ENCODE assay signal across 24 cellular contexts in genomic region chr22:31099841-31100761, GRCh38. TPM values are rescaled to one million over a fixed set of nuclear protein-coding genes. Genes with fewer than 3 reads are reported as not detected.
DNase-seq lines count a peak whose midpoint lies in the region; ATAC-seq and TF ChIP-seq lines count a peak whose summit lies in the region.
"Had no signal": no experiment of that assay in that cellular context is flagged by ENCODE, and none has a peak within 500 bp of the region (broad histone marks: within the 10 kb centered on the region; RNA-seq: fewer than 3 reads in every experiment).

No MANE protein-coding gene starts in this region.

- H3K9ac ChIP-seq in rectal smooth muscle tissue (ENCODE audit: low read length): no peak overlapping the region

- peaks cover 0 to 37% of the 10 kb centered on the region in 2 donors for H3K4me1 ChIP-seq in right atrium auricular region
- H3K4me1 ChIP-seq in esophagus muscularis mucosa: peaks cover 75 to 100% (median 100%) of the 10 kb centered on the region in 4 donors
- peaks cover 72% of the 10 kb centered on the region for H3K4me1 ChIP-seq in rectal smooth muscle tissue (ENCODE audit: control insufficient read depth, insufficient read depth, low read length)
- peaks cover 4 to 10% of the 10 kb centered on the region in 2 donors for H3K4me1 ChIP-seq in uterus
- H3K4me1 ChIP-seq in effector memory CD4-positive, alpha-beta T cell (ENCODE audit: control insufficient read depth, insufficient read depth, low read length, poor library complexity, severe bottlenecking): no peaks in the 10 kb centered on the region
- H3K4me1 ChIP-seq: BE2C, colonic mucosa had no signal

- H3K27me3 ChIP-seq in right atrium auricular region: no peaks in the 10 kb centered on the region
- H3K27me3 ChIP-seq in esophagus muscularis mucosa: no peaks in the 10 kb centered on the region
- no peaks in the 10 kb centered on the region for H3K27me3 ChIP-seq in rectal smooth muscle tissue (ENCODE audit: control insufficient read depth, insufficient read depth, low read length)
- H3K27me3 ChIP-seq in uterus: no peaks in the 10 kb centered on the region
- H3K27me3 ChIP-seq in effector memory CD4-positive, alpha-beta T cell (replicated peaks; ENCODE audit: control insufficient read depth, insufficient read depth, low read length, poor library complexity, severe bottlenecking): no peaks in the 10 kb centered on the region
- H3K27me3 ChIP-seq: BE2C, colonic mucosa, upper lobe of left lung had no signal

- ATAC-seq in left cardiac atrium (no peak), HG02970 (IDR thresholded peaks at IDR 0.05; ENCODE audit: low FRiP score, unreplicated experiment) (no peak)
- ATAC-seq: A549; activated T-cell treated with anti-CD3 and anti-CD28 coated beads, Interleukin-2, amount 50 U/mL, for 72 hours had no signal

- H3K27ac ChIP-seq in right atrium auricular region: peak overlapping the region; percentile 28 to 34
- H3K27ac ChIP-seq in esophagus muscularis mucosa (replicated peaks in 1 of 4): peak overlapping the region; percentile 98 to 99 (median 99)
- peak overlapping the region; percentile 100 for H3K27ac ChIP-seq in rectal smooth muscle tissue (ENCODE audit: low read depth, low read length)
- peak overlapping the region; percentile 96 to 100 for H3K27ac ChIP-seq in uterus
- no peak overlapping the region for H3K27ac ChIP-seq in effector memory CD4-positive, alpha-beta T cell (ENCODE audit: insufficient read depth, low read length, poor library complexity, severe bottlenecking)
- H3K27ac ChIP-seq: A549 had no signal

- 87% methylated on average over 25 of the region's 34 CpGs for WGBS in esophagus muscularis mucosa

- no peaks in the 10 kb centered on the region for H3K9me3 ChIP-seq in right atrium auricular region
- no peaks in the 10 kb centered on the region for H3K9me3 ChIP-seq in esophagus muscularis mucosa
- no peaks in the 10 kb centered on the region for H3K9me3 ChIP-seq in uterus
- H3K9me3 ChIP-seq in effector memory CD4-positive, alpha-beta T cell (ENCODE audit: control insufficient read depth, low read length): no peaks in the 10 kb centered on the region
- H3K9me3 ChIP-seq: A549, BE2C, colonic mucosa, upper lobe of left lung had no signal

- TF ChIP-seq CTCF in right atrium auricular region (IDR thresholded peaks at IDR 0.05): no peak
- TF ChIP-seq CTCF in esophagus muscularis mucosa (IDR thresholded peaks at IDR 0.05): no peak
- TF ChIP-seq CTCF in uterus (IDR thresholded peaks at IDR 0.05): no peak

- no peak for DNase-seq in right atrium auricular region (ENCODE audit: low spot score)
- DNase-seq in left cardiac atrium: no peak
- DNase-seq in esophagus muscularis mucosa (ENCODE audit: extremely low spot score): no peak
- DNase-seq in uterus: peak in 1 of 2 donors; percentile 44
- DNase-seq in effector memory CD4-positive, alpha-beta T cell: no peak
- no peak for DNase-seq in OCI-M2 (lab: John Stamatoyannopoulos, UW; ENCODE audit: unreplicated experiment)
- DNase-seq: activated CD4-positive, alpha-beta T cell treated with anti-CD3 and anti-CD28 coated beads, Interleukin-2, amount 10 ng/mL, durations not matched to agents 7 days and 5 days; activated naive CD4-positive, alpha-beta T cell treated with Interleukin-2 at 50 U/mL for 16 hours; activated T-cell treated with anti-CD3 and anti-CD28 coated beads, Interleukin-2, amount 50 U/mL, for 72 hours; BE2C; DMS79 treated with DMSO at 0.1 percent for 48 hours; H7; head of caudate nucleus; NCI-H1694 treated with DMSO at 0.1 percent for 48 hours; NCI-H526; occipital lobe; stimulated activated CD4-positive, alpha-beta T cell treated with anti-CD3 and anti-CD28 coated beads, Interleukin-4, amount 100 ng/mL, for 4 hours; stimulated activated naive CD4-positive, alpha-beta T cell treated with Interleukin-2 at 50 U/mL for 16 hours; upper lobe of left lung had no signal

- H3K4me3 ChIP-seq in right atrium auricular region (no peak overlapping the region), esophagus muscularis mucosa (peak overlapping the region in 1 of 4 donors; percentile 4), rectal smooth muscle tissue (ENCODE audit: low read length) (no peak overlapping the region), uterus (no peak overlapping the region)
- H3K4me3 ChIP-seq in effector memory CD4-positive, alpha-beta T cell (ENCODE audit: insufficient read depth, low read depth, low read length, poor library complexity, severe bottlenecking): no peak overlapping the region
- H3K4me3 ChIP-seq: A549, colonic mucosa, upper lobe of left lung had no signal

- no peak for TF ChIP-seq POLR2A in esophagus muscularis mucosa (IDR thresholded peaks at IDR 0.05; ENCODE audit: low read depth)
- no peak for TF ChIP-seq POLR2A in uterus (IDR thresholded peaks at IDR 0.05)

- intact Hi-C loops in left cardiac atrium (cut with DNase I): no loop called here
- intact Hi-C loops in esophagus muscularis mucosa (cut with DNase I): no loop called here
- intact Hi-C loops in uterus (cut with DNase I; ENCODE audit: low total_unique reads): no loop called here

- no peak for TF ChIP-seq EP300 in esophagus muscularis mucosa (IDR thresholded peaks at IDR 0.05)

- peaks cover 79% of the 10 kb centered on the region for H3K36me3 ChIP-seq in right atrium auricular region
- peaks cover 50 to 98% (median 84%) of the 10 kb centered on the region in 4 donors for H3K36me3 ChIP-seq in esophagus muscularis mucosa
- peaks cover 42% of the 10 kb centered on the region for H3K36me3 ChIP-seq in rectal smooth muscle tissue (ENCODE audit: control insufficient read depth, insufficient read depth, low read length)
- H3K36me3 ChIP-seq in uterus: no peaks in the 10 kb centered on the region
- no peaks in the 10 kb centered on the region for H3K36me3 ChIP-seq in effector memory CD4-positive, alpha-beta T cell (ENCODE audit: control insufficient read depth, insufficient read depth, low read length)
- H3K36me3 ChIP-seq: BE2C had no signal

RNA-seq across cellular contexts. Expression of gene SELENOM, which starts 7.3 kb away (rescaled TPM):
- 100 to 1,000 TPM; 133 to 358 TPM for total RNA-seq in right atrium auricular region
- 100 to 1,000 TPM; 118 to 145 TPM for total RNA-seq in left cardiac atrium
- total RNA-seq in esophagus muscularis mucosa: 1,000 to 10,000 TPM; 1,118 to 1,733 (median 1,416) TPM
- total RNA-seq in uterus: 1,000 to 10,000 TPM in 2 of 4 donors, 100 to 1,000 TPM in 1, 10 to 100 TPM in 1; 91.7 to 2,170 (median 948) TPM

RNA-seq across cellular contexts. Expression of gene SMTN, which starts 19.0 kb away (rescaled TPM):
- total RNA-seq in right atrium auricular region (100 to 1,000 TPM in 1 of 2 donors, 10 to 100 TPM in 1; 81.4 to 183 TPM), left cardiac atrium (100 to 1,000 TPM; 142 to 150 TPM), esophagus muscularis mucosa (1,000 to 10,000 TPM; 1,154 to 1,495 (median 1,416) TPM), uterus (100 to 1,000 TPM; 182 to 647 (median 274) TPM)

RNA-seq across cellular contexts. Expression of gene INPP5J, which starts 22.7 kb away (rescaled TPM):
- total RNA-seq in right atrium auricular region (10 to 100 TPM; 17.6 to 26.3 TPM), left cardiac atrium (10 to 100 TPM; 13.3 to 26.4 TPM), esophagus muscularis mucosa (1 to 10 TPM; 1.3 to 2.1 (median 1.8) TPM), uterus (1 to 10 TPM in 3 of 4 donors, under 1 TPM in 1; 0.59 to 7.9 (median 3.0) TPM)
- total RNA-seq: activated CD4-positive, alpha-beta T cell treated with anti-CD3 and anti-CD28 coated beads, Interleukin-2, amount 10 ng/mL, durations not matched to agents 7 days and 5 days; T-helper 2 cell treated with Interferon-gamma antibody and Interleukin-4, amounts not matched to agents 100 ng/mL and 5 ng/mL, for 36 hours had no signal

RNA-seq across cellular contexts. Expression of gene PLA2G3, which starts 40.2 kb away (rescaled TPM):
- total RNA-seq in right atrium auricular region (not detected), left cardiac atrium (not detected), esophagus muscularis mucosa (not detected), uterus (not detected)
- total RNA-seq: activated CD4-positive, alpha-beta T cell treated with anti-CD3 and anti-CD28 coated beads, Interleukin-2, amount 10 ng/mL, durations not matched to agents 7 days and 5 days; activated T-cell treated with anti-CD3 and anti-CD28 coated beads, Interleukin-2, amount 50 U/mL, for 72 hours; occipital lobe; T-helper 2 cell treated with Interferon-gamma antibody and Interleukin-4, amounts not matched to agents 100 ng/mL and 5 ng/mL, for 36 hours had no signal

RNA-seq across cellular contexts. Expression of gene RNF185, which starts 59.9 kb away (rescaled TPM):
- total RNA-seq in right atrium auricular region (10 to 100 TPM; 17.6 to 26.8 TPM), left cardiac atrium (10 to 100 TPM; 20.2 to 24.4 TPM), esophagus muscularis mucosa (10 to 100 TPM; 33.6 to 66.7 (median 55.6) TPM), uterus (10 to 100 TPM; 10.8 to 39.5 (median 28.0) TPM)
